Comparison of ENCODE assay signal across 8 cellular contexts in genomic region chr5:68252678-68253520, GRCh38. TPM values are rescaled to one million over a fixed set of nuclear protein-coding genes. Genes with fewer than 3 reads are reported as not detected.
DNase-seq lines count a peak whose midpoint lies in the region; ATAC-seq and TF ChIP-seq lines count a peak whose summit lies in the region.

No MANE protein-coding gene starts in this region.

- ATAC-seq in Right ventricle myocardium inferior (peak; percentile 59), HG03108 (IDR thresholded peaks at IDR 0.05; ENCODE audit: unreplicated experiment) (peak; percentile 69), gastroesophageal sphincter (peak; percentile 54)

- H3K9me3 Mint-ChIP-seq in activated naive CD4-positive, alpha-beta T cell treated with anti-CD3 and anti-CD28 coated beads, Interleukin-2, amount 10 ng/mL, durations not matched to agents 7 days and 5 days, result no peaks in the 10 kb centered on the region

- intact Hi-C loops in Right ventricle myocardium inferior (cut with DNase I) (loop anchor here (5.0 kb wide), 5 partner anchors 36 to 1006 kb away; partner anchors contain the start of gene PIK3R1), cardiac septum (cut with DNase I) (loop anchor here (5.0 to 10.0 kb wide), 6 partner anchors 36 to 1006 kb away; partner anchors contain the start of gene PIK3R1)

- H3K27me3 Mint-ChIP-seq in activated naive CD4-positive, alpha-beta T cell treated with anti-CD3 and anti-CD28 coated beads, Interleukin-2, amount 10 ng/mL, durations not matched to agents 7 days and 5 days, result no peaks in the 10 kb centered on the region

- TF ChIP-seq POLR2A in gastroesophageal sphincter (IDR thresholded peaks at IDR 0.05), result no peak

- H3K4me3 Mint-ChIP-seq in activated naive CD4-positive, alpha-beta T cell treated with anti-CD3 and anti-CD28 coated beads, Interleukin-2, amount 10 ng/mL, durations not matched to agents 7 days and 5 days, result no peak overlapping the region

- CTCF ChIA-PET in activated naive CD4-positive, alpha-beta T cell treated with anti-CD3 and anti-CD28 coated beads, Interleukin-2, amount 10 ng/mL, durations not matched to agents 7 days and 5 days (lab: Charles Lee), result interaction anchor here (0.6 to 2.5 kb wide), 17 partner anchors 9 to 1044 kb away, joined by 3 to 16 read pairs (median 4); partner anchors contain the start of gene PIK3R1

- WGBS in gastroesophageal sphincter (ENCODE audit: low coverage in 1 of 2), 2 donors, result 15 to 19% methylated on average over 6 of the region's 6 CpGs

- TF ChIP-seq EP300 in gastroesophageal sphincter (IDR thresholded peaks at IDR 0.05), result no peak

- H3K4me3 ChIP-seq in gastroesophageal sphincter, result peak overlapping the region; percentile 30 to 32
- H3K4me3 ChIP-seq in osteoblast (ENCODE audit: insufficient read depth, low read length), result no peak overlapping the region

- H3K27ac Mint-ChIP-seq in activated naive CD4-positive, alpha-beta T cell treated with anti-CD3 and anti-CD28 coated beads, Interleukin-2, amount 10 ng/mL, durations not matched to agents 7 days and 5 days, result no peak overlapping the region

- peaks cover 29% of the 10 kb centered on the region for H3K36me3 Mint-ChIP-seq in activated naive CD4-positive, alpha-beta T cell treated with anti-CD3 and anti-CD28 coated beads, Interleukin-2, amount 10 ng/mL, durations not matched to agents 7 days and 5 days

- peak; percentile 21 to 82 (median 76) for TF ChIP-seq CTCF in gastroesophageal sphincter (IDR thresholded peaks at IDR 0.05)
- peak; percentile 94 for TF ChIP-seq CTCF in osteoblast (IDR thresholded peaks at IDR 0.05; ENCODE audit: extremely low read depth, low read depth, low read length)

- peaks cover 89% of the 10 kb centered on the region for H3K4me1 Mint-ChIP-seq in activated naive CD4-positive, alpha-beta T cell treated with anti-CD3 and anti-CD28 coated beads, Interleukin-2, amount 10 ng/mL, durations not matched to agents 7 days and 5 days

- H2AFZ ChIP-seq in osteoblast (ENCODE audit: low read length), result no peak overlapping the region

- peaks cover 56% of the 10 kb centered on the region for H3K79me2 ChIP-seq in osteoblast (ENCODE audit: insufficient read depth, low read length)

- no peaks in the 10 kb centered on the region for H3K36me3 ChIP-seq in gastroesophageal sphincter
- no peaks in the 10 kb centered on the region for H3K36me3 ChIP-seq in osteoblast (ENCODE audit: insufficient read depth, low read length)

- H4K20me1 ChIP-seq in osteoblast (ENCODE audit: insufficient read depth, low read length), result peaks cover 2% of the 10 kb centered on the region

- H3K9me3 ChIP-seq in gastroesophageal sphincter, result no peaks in the 10 kb centered on the region
- H3K9me3 ChIP-seq in osteoblast (ENCODE audit: low read depth, low read length), result no peaks in the 10 kb centered on the region

- peak overlapping the region; percentile 5 for H3K4me2 ChIP-seq in osteoblast (ENCODE audit: insufficient read depth, low read length)

- H3K27ac ChIP-seq in gastroesophageal sphincter (peak overlapping the region; percentile 73 to 94 (median 79)), osteoblast (ENCODE audit: low read depth, low read length) (no peak overlapping the region)

- H3K27me3 ChIP-seq in gastroesophageal sphincter (no peaks in the 10 kb centered on the region), osteoblast (ENCODE audit: insufficient read depth, low read length) (no peaks in the 10 kb centered on the region)

- DNase-seq in Right ventricle myocardium inferior (ENCODE audit: missing footprints), result no peak
- no peak for DNase-seq in cardiac septum (ENCODE audit: low spot score)
- DNase-seq in NCI-H82 (lab: John Stamatoyannopoulos, UW), result peak; percentile 82
- peak; percentile 57 for DNase-seq in activated naive CD4-positive, alpha-beta T cell treated with anti-CD3 and anti-CD28 coated beads, Interleukin-2, amount 10 ng/mL, durations not matched to agents 7 days and 5 days
- DNase-seq in osteoblast (ENCODE audit: insufficient read length, low spot score, missing footprints), result peak; percentile 77
- DNase-seq in NCI-H2171 (lab: John Stamatoyannopoulos, UW), result no peak

- H3K4me1 ChIP-seq in gastroesophageal sphincter, result peaks cover 57 to 99% (median 61%) of the 10 kb centered on the region in 3 donors
- peaks cover 23% of the 10 kb centered on the region for H3K4me1 ChIP-seq in osteoblast (ENCODE audit: insufficient read depth, low read length)

RNA-seq across cellular contexts. Expression of gene PIK3R1, which starts 37.3 kb away (rescaled TPM):
- total RNA-seq in Right ventricle myocardium inferior, result 113 TPM
- 166 TPM for total RNA-seq in cardiac septum
- total RNA-seq in gastroesophageal sphincter, result 100 to 1,000 TPM; 188 to 403 (median 312) TPM
- 26.8 and 37.7 TPM in 2 replicates for total RNA-seq in osteoblast

Comparison
In these comparisons a context has a peak if more than half of its experiments do, and no peak if none do; other contexts are left out.
1. DNase-seq: peak in NCI-H82 (single experiment), activated naive CD4-positive, alpha-beta T cell treated with anti-CD3 and anti-CD28 coated beads, Interleukin-2, amount 10 ng/mL, durations not matched to agents 7 days and 5 days (single experiment) and osteoblast (single experiment); none in Right ventricle myocardium inferior (single experiment), cardiac septum (single experiment) and NCI-H2171 (single experiment).
2. Peak in every context shown above with its lines, with median percentiles within 50 percentile points of each other: ATAC-seq.